ENCODE assay signal across 1 cellular context in the genomic region with DNA sequence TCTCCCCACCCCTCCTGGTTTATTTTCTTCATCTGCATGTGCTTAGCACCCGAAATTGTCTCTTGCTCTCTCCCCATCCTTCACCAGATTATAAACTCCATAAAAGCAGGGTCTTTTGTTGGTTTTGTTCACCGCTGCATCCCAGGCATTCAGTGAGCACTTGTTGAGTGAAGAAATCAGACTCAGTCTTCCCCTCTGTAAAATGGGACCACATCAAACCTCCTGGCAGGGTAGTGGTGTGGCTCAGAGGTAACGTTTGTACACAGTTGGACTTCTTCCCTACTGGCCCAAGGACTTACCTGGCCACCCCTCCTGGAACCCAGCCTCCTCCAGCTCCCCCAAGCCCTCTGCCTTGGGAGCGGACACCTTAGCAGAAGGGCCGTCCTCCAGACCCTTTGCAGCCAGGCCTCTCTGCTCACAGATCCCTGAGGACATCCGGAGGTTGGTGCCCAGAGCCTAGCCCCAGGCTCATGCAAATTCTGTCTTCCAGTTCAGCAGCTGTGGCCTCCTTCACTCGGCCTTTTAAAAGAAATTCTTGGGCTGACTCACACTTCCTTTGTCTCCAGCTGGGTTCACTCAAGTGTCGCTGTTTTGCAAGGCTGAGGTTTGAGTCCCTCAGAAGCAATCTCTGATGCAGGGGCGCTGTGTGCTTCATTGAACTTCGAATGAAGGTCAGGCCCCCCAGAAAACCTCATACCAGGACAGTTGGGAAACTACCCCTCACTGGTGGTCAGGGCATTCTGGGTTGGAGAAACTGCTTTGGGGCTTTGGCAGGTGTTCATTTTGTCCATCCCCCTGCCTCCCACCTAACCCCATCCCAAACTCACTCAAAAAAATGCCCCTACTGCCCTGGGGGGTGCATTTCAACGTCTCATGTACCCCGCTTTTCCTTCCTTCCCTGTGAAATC.
A peak's percentile ranks its signal among the peaks of the same experiment; 100 is the strongest.
TF ChIP-seq lines count a peak whose summit lies in the region.

No MANE protein-coding gene starts in this region.

TF ChIP-seq in HepG2, 621 proteins besides CTCF, POLR2A, EP300 and RAD21 (continued from another document):
- TF ChIP-seq XBP1 (CRISPR knock-in tag; IDR thresholded peaks at IDR 0.05) (0 out of 2 replicates have a peak, but pooled peaks have one; percentile 24), ZNF577 (CRISPR knock-in tag; IDR thresholded peaks at IDR 0.05; ENCODE audit: borderline replicate concordance, low read depth) (no peak), ZFP36L2 (CRISPR knock-in tag; IDR thresholded peaks at IDR 0.05) (no peak), FOSL2 (CRISPR knock-in tag; IDR thresholded peaks at IDR 0.05) (peak; percentile 20; the same call in 1 of the 2 replicates), GZF1 (CRISPR knock-in tag; IDR thresholded peaks at IDR 0.05) (no peak), MBNL3 (CRISPR knock-in tag; conservative IDR thresholded peaks at IDR 0.05) (no peak), RARA (CRISPR knock-in tag; IDR thresholded peaks at IDR 0.05) (no peak), ZBTB1 (CRISPR knock-in tag; IDR thresholded peaks at IDR 0.05; ENCODE audit: borderline replicate concordance) (no peak), ZNF335 (CRISPR knock-in tag; IDR thresholded peaks at IDR 0.05) (no peak), ZNF672 (CRISPR knock-in tag; IDR thresholded peaks at IDR 0.05) (peak; percentile 45; the same call in 1 of the 2 replicates), HDAC1 (CRISPR knock-in tag; IDR thresholded peaks at IDR 0.05) (no peak)
- TF ChIP-seq, protein P1, sequence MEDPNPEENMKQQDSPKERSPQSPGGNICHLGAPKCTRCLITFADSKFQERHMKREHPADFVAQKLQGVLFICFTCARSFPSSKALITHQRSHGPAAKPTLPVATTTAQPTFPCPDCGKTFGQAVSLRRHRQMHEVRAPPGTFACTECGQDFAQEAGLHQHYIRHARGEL (CRISPR knock-in tag; IDR thresholded peaks at IDR 0.05): no peak
- TF ChIP-seq, protein P2, sequence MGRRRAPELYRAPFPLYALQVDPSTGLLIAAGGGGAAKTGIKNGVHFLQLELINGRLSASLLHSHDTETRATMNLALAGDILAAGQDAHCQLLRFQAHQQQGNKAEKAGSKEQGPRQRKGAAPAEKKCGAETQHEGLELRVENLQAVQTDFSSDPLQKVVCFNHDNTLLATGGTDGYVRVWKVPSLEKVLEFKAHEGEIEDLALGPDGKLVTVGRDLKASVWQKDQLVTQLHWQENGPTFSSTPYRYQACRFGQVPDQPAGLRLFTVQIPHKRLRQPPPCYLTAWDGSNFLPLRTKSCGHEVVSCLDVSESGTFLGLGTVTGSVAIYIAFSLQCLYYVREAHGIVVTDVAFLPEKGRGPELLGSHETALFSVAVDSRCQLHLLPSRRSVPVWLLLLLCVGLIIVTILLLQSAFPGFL (CRISPR knock-in tag; IDR thresholded peaks at IDR 0.05): no peak
